ENCODE assay signal across 8 cellular contexts in genomic region chr1:27391511-27392095, GRCh38. TPM values are rescaled to one million over a fixed set of nuclear protein-coding genes. Genes with fewer than 3 reads are reported as not detected.
DNase-seq lines count a peak whose midpoint lies in the region; ATAC-seq and TF ChIP-seq lines count a peak whose summit lies in the region.

No MANE protein-coding gene starts in this region.

- H3K9me3 ChIP-seq in T-helper 17 cell (ENCODE audit: control insufficient read depth, low read length, poor library complexity, severe bottlenecking) (no peaks in the 10 kb centered on the region), liver (ENCODE audit: control insufficient read depth in 4 of 4, low read length in 3 of 4) (no peaks in the 10 kb centered on the region), stomach (no peaks in the 10 kb centered on the region)

- DNase-seq in stimulated activated CD4-positive, alpha-beta T cell treated with anti-CD3 and anti-CD28 coated beads, Interleukin-15, amount 100 ng/mL, for 24 hours = peak; percentile 62
- DNase-seq in stimulated activated CD4-positive, alpha-beta T cell treated with anti-CD3 and anti-CD28 coated beads, Interleukin-12 subunit alpha, Interleukin-12 subunit beta, amount 100 ng/mL, for 4 hours = no peak
- DNase-seq in T-helper 17 cell (peak in 1 of 3 donors; percentile 23), dermis microvascular lymphatic vessel endothelial cell (ENCODE audit: low read depth in 2 of 2) (peak; percentile 66 to 85), stomach (peak; percentile 46), cortex of kidney (lab: John Stamatoyannopoulos, UW) (no peak)

- no peak for TF ChIP-seq EP300 in stomach (IDR thresholded peaks at IDR 0.05)

- H3K4me3 Mint-ChIP-seq in T-helper 17 cell = peak overlapping the region; percentile 92

- no peaks in the 10 kb centered on the region for H3K36me3 Mint-ChIP-seq in T-helper 17 cell (ENCODE audit: low read depth)

- WGBS in liver = 13% methylated on average over 13 of the region's 13 CpGs
- WGBS in stomach, 5 donors = 5 to 11% (median 6%) methylated on average over 13 of the region's 13 CpGs

- no peak for TF ChIP-seq RAD21 in liver (IDR thresholded peaks at IDR 0.05)

- intact Hi-C loops in stomach (cut with DNase I; ENCODE audit: low total_unique reads) = loop anchor here (5.0 kb wide), 2 partner anchors 34 to 89 kb away; no protein-coding TSS in a partner anchor

- no peaks in the 10 kb centered on the region for H3K27me3 Mint-ChIP-seq in T-helper 17 cell

- H3K4me1 ChIP-seq in liver (ENCODE audit: control insufficient read depth in 4 of 4, insufficient read depth in 4 of 4, low read length in 3 of 4) = peaks cover 5 to 12% (median 8%) of the 10 kb centered on the region in 4 donors
- peaks cover 22 to 35% (median 25%) of the 10 kb centered on the region in 4 donors for H3K4me1 ChIP-seq in stomach

- no peak overlapping the region for H3K9ac ChIP-seq in liver (ENCODE audit: low read depth in 1 of 2, low read length in 2 of 2)

- ATAC-seq in T-helper 17 cell (no peak), HG03175 (IDR thresholded peaks at IDR 0.05; ENCODE audit: unreplicated experiment) (no peak)

- H3K27ac ChIP-seq in liver (ENCODE audit: low read depth in 1 of 2, low read length in 2 of 2) (peak overlapping the region; percentile 52 to 64), stomach (peak overlapping the region in 4 of 5 donors; percentile 30 to 83 (median 68))

- peaks cover 21% of the 10 kb centered on the region for H3K4me1 Mint-ChIP-seq in T-helper 17 cell

- H3K4me3 ChIP-seq in liver (ENCODE audit: low read depth in 1 of 3, low read length in 3 of 3) (peak overlapping the region in 1 of 3 donors; percentile 44), stomach (peak overlapping the region; percentile 44 to 58 (median 50))

- H3K27me3 ChIP-seq in liver (ENCODE audit: control insufficient read depth in 4 of 4, insufficient read depth in 4 of 4, low read length in 3 of 4) (no peaks in the 10 kb centered on the region), stomach (peaks cover 0 to 6% (median 0%) of the 10 kb centered on the region in 3 donors)

- TF ChIP-seq CTCF in liver (IDR thresholded peaks at IDR 0.05; ENCODE audit: low read depth, low read length, missing input control) (no peak), stomach (IDR thresholded peaks at IDR 0.05) (no peak)

- H3K36me3 ChIP-seq in liver (ENCODE audit: control insufficient read depth in 4 of 4, insufficient read depth in 3 of 4, low read depth in 1 of 4, low read length in 3 of 4) (no peaks in the 10 kb centered on the region), stomach (no peaks in the 10 kb centered on the region)

- peak overlapping the region; percentile 90 for H3K27ac Mint-ChIP-seq in T-helper 17 cell

- no peak for TF ChIP-seq POLR2A in stomach (IDR thresholded peaks at IDR 0.05)

TF ChIP-seq in liver, 16 proteins besides CTCF, POLR2A, EP300 and RAD21:
- TF ChIP-seq ZBTB33 (IDR thresholded peaks at IDR 0.05) = no peak
TF ChIP-seq in liver: peak in this region for 0.

RNA-seq across cellular contexts. Expression of gene GPR3, which starts 0.8 kb away (rescaled TPM):
- under 1 TPM in 1 of 2 donors, not detected in 1; 0.30 TPM for total RNA-seq in T-helper 17 cell
- 0.39 and 0.51 TPM in 2 replicates for total RNA-seq in dermis microvascular lymphatic vessel endothelial cell
- under 1 TPM in 1 of 2 donors, not detected in 1; under 0.01 TPM for total RNA-seq in liver
- polyA plus RNA-seq in liver = under 1 TPM in 1 of 2 donors, not detected in 1; 0.30 TPM
- total RNA-seq in stomach = under 1 TPM in 2 of 5 donors, not detected in 3; 0.18 to 0.43 TPM
- under 1 TPM in 2 of 3 donors, not detected in 1; 0.25 to 0.30 TPM for polyA plus RNA-seq in stomach

RNA-seq across cellular contexts. Expression of gene CD164L2, which starts 8.5 kb away (rescaled TPM):
- not detected for total RNA-seq in T-helper 17 cell
- total RNA-seq in dermis microvascular lymphatic vessel endothelial cell = not detected in 2 replicates
- not detected for total RNA-seq in liver
- not detected for polyA plus RNA-seq in liver
- total RNA-seq in stomach = not detected
- 1 to 10 TPM in 2 of 3 donors, not detected in 1; 1.5 to 8.7 TPM for polyA plus RNA-seq in stomach

RNA-seq across cellular contexts. Expression of gene FCN3, which starts 17.0 kb away (rescaled TPM):
- not detected for total RNA-seq in T-helper 17 cell
- total RNA-seq in dermis microvascular lymphatic vessel endothelial cell = not detected in 2 replicates
- total RNA-seq in liver = 100 to 1,000 TPM in 1 of 2 donors, 10 to 100 TPM in 1; 87.3 to 146 TPM
- polyA plus RNA-seq in liver = 100 to 1,000 TPM; 127 to 310 TPM
- 10 to 100 TPM in 1 of 5 donors, 1 to 10 TPM in 1, under 1 TPM in 1, not detected in 2; 0.55 to 15.2 (median 2.8) TPM for total RNA-seq in stomach
- polyA plus RNA-seq in stomach = 10 to 100 TPM in 1 of 3 donors, 1 to 10 TPM in 2; 4.1 to 10.8 (median 5.0) TPM

RNA-seq across cellular contexts. Expression of gene MAP3K6, which starts 24.8 kb away (rescaled TPM):
- total RNA-seq in T-helper 17 cell (1 to 10 TPM; 3.3 to 4.9 TPM), dermis microvascular lymphatic vessel endothelial cell (3.3 and 4.0 TPM in 2 replicates), liver (1 to 10 TPM; 1.3 to 8.3 TPM), stomach (10 to 100 TPM; 11.6 to 38.5 (median 25.8) TPM)
- polyA plus RNA-seq in liver (1 to 10 TPM; 3.4 to 4.6 TPM), stomach (100 to 1,000 TPM in 1 of 3 donors, 10 to 100 TPM in 2; 43.4 to 110 (median 48.0) TPM)

RNA-seq across cellular contexts. Expression of gene SYTL1, which starts 49.8 kb away (rescaled TPM):
- total RNA-seq in T-helper 17 cell (100 to 1,000 TPM; 206 to 261 TPM), dermis microvascular lymphatic vessel endothelial cell (under 0.01 and 0.13 TPM in 2 replicates), liver (1 to 10 TPM; 1.9 to 3.9 TPM), stomach (10 to 100 TPM; 15.6 to 65.1 (median 23.2) TPM)
- polyA plus RNA-seq in liver (under 1 TPM; 0.73 to 0.93 TPM), stomach (100 to 1,000 TPM in 2 of 3 donors, 10 to 100 TPM in 1; 78.5 to 222 (median 137) TPM)

Comparison
In these comparisons a context has a peak if more than half of its experiments do, and no peak if none do; other contexts are left out.
1. DNase-seq: peak in stimulated activated CD4-positive, alpha-beta T cell treated with anti-CD3 and anti-CD28 coated beads, Interleukin-15, amount 100 ng/mL, for 24 hours (single experiment), dermis microvascular lymphatic vessel endothelial cell (2 of 2) and stomach (single experiment); none in stimulated activated CD4-positive, alpha-beta T cell treated with anti-CD3 and anti-CD28 coated beads, Interleukin-12 subunit alpha, Interleukin-12 subunit beta, amount 100 ng/mL, for 4 hours (single experiment) and cortex of kidney (single experiment).
2. RNA of gene FCN3, which starts 17.0 kb away (total RNA-seq): 87.3 to 146 TPM in liver; 0.55 to 15.2 TPM in stomach, not detected in T-helper 17 cell and not detected in dermis microvascular lymphatic vessel endothelial cell; every median in the first group is over 4 times any median in the second.